13 cellular contexts compared by ENCODE assay signal in genomic region chr17:180380-181212, GRCh38. TPM values are rescaled to one million over a fixed set of nuclear protein-coding genes. Genes with fewer than 3 reads are reported as not detected.
A peak's percentile ranks its signal among the peaks of the same experiment; 100 is the strongest.
DNase-seq lines count a peak whose midpoint lies in the region; ATAC-seq and TF ChIP-seq lines count a peak whose summit lies in the region.
"Had no signal": no experiment of that assay in that cellular context is flagged by ENCODE, and none has a peak within 500 bp of the region (broad histone marks: within the 10 kb centered on the region; RNA-seq: fewer than 3 reads in every experiment).

No MANE protein-coding gene starts in this region.

- H3K36me3 ChIP-seq in HAP-1 (replicated peaks): no peaks in the 10 kb centered on the region
- no peaks in the 10 kb centered on the region for H3K36me3 ChIP-seq in body of pancreas (replicated peaks in 1 of 2; ENCODE audit: insufficient read depth in 1 of 2, low read depth in 2 of 2)
- no peaks in the 10 kb centered on the region for H3K36me3 ChIP-seq in sigmoid colon

- H3K27ac ChIP-seq in body of pancreas: peak overlapping the region; percentile 29 to 74 (median 48)
- H3K27ac ChIP-seq in sigmoid colon: peak overlapping the region; percentile 47 to 64 (median 56)

- no peak overlapping the region for H3K4me3 Mint-ChIP-seq in activated CD4-positive, alpha-beta memory T cell treated with anti-CD3 and anti-CD28 coated beads, Interleukin-2, amount 10 ng/mL, durations not matched to agents 7 days and 5 days
- H3K4me3 Mint-ChIP-seq: activated CD4-positive, alpha-beta memory T cell treated with anti-CD3 and anti-CD28 coated beads for 36 hours had no signal

- no peak overlapping the region for H3K27ac Mint-ChIP-seq in activated CD4-positive, alpha-beta memory T cell treated with anti-CD3 and anti-CD28 coated beads, Interleukin-2, amount 10 ng/mL, durations not matched to agents 7 days and 5 days
- H3K27ac Mint-ChIP-seq: activated CD4-positive, alpha-beta memory T cell treated with anti-CD3 and anti-CD28 coated beads for 36 hours; naive B cell had no signal

- H3K4me1 Mint-ChIP-seq in activated CD4-positive, alpha-beta memory T cell treated with anti-CD3 and anti-CD28 coated beads, Interleukin-2, amount 10 ng/mL, durations not matched to agents 7 days and 5 days: peaks cover 7% of the 10 kb centered on the region

- peaks cover 47% of the 10 kb centered on the region for H3K27me3 Mint-ChIP-seq in activated CD4-positive, alpha-beta memory T cell treated with anti-CD3 and anti-CD28 coated beads, Interleukin-2, amount 10 ng/mL, durations not matched to agents 7 days and 5 days

- TF ChIP-seq CTCF in body of pancreas (IDR thresholded peaks at IDR 0.05) (no peak), sigmoid colon (IDR thresholded peaks at IDR 0.05) (no peak)

- no peak for TF ChIP-seq EP300 in sigmoid colon (IDR thresholded peaks at IDR 0.05)

- no peaks in the 10 kb centered on the region for H3K36me3 Mint-ChIP-seq in activated CD4-positive, alpha-beta memory T cell treated with anti-CD3 and anti-CD28 coated beads, Interleukin-2, amount 10 ng/mL, durations not matched to agents 7 days and 5 days (ENCODE audit: low read depth)
- H3K36me3 Mint-ChIP-seq: activated CD4-positive, alpha-beta memory T cell treated with anti-CD3 and anti-CD28 coated beads for 36 hours; naive B cell had no signal

- intact Hi-C loops in body of pancreas (cut with DNase I): no loop called here
- intact Hi-C loops in sigmoid colon (cut with DNase I): no loop called here

- H3K27me3 ChIP-seq in HAP-1 (ENCODE audit: low read depth): peaks cover 35% of the 10 kb centered on the region
- H3K27me3 ChIP-seq in body of pancreas: no peaks in the 10 kb centered on the region
- H3K27me3 ChIP-seq in sigmoid colon: peaks cover 14 to 68% (median 39%) of the 10 kb centered on the region in 3 donors

- WGBS in body of pancreas, 2 donors: 2% methylated on average over 31 of the region's 109 CpGs; no CpG with 5 or more reads in 1 of the 2 donors
- WGBS in sigmoid colon, 2 donors: 2% methylated on average over 109 of the region's 109 CpGs

- H3K4me3 ChIP-seq in HAP-1: peak overlapping the region; percentile 23
- peak overlapping the region in 1 of 2 donors; percentile 47 for H3K4me3 ChIP-seq in body of pancreas
- H3K4me3 ChIP-seq in sigmoid colon: peak overlapping the region in 3 of 4 donors; percentile 32 to 49 (median 45)

- H3K4me1 ChIP-seq in HAP-1 (peaks cover 16% of the 10 kb centered on the region), body of pancreas (peaks cover 51% of the 10 kb centered on the region), sigmoid colon (peaks cover 0 to 21% (median 17%) of the 10 kb centered on the region in 4 donors)

- H3K9me3 ChIP-seq in HAP-1: no peaks in the 10 kb centered on the region
- H3K9me3 ChIP-seq in body of pancreas: no peaks in the 10 kb centered on the region
- no peaks in the 10 kb centered on the region for H3K9me3 ChIP-seq in sigmoid colon

- CTCF ChIA-PET in activated CD4-positive, alpha-beta memory T cell treated with anti-CD3 and anti-CD28 coated beads, Interleukin-2, amount 10 ng/mL, durations not matched to agents 7 days and 5 days (lab: Charles Lee): no interaction called here

- H3K9me3 Mint-ChIP-seq in activated CD4-positive, alpha-beta memory T cell treated with anti-CD3 and anti-CD28 coated beads, Interleukin-2, amount 10 ng/mL, durations not matched to agents 7 days and 5 days: no peaks in the 10 kb centered on the region
- H3K9me3 Mint-ChIP-seq: activated CD4-positive, alpha-beta memory T cell treated with anti-CD3 and anti-CD28 coated beads for 36 hours had no signal

- in situ Hi-C loops in HAP-1 (cut with MboI; ENCODE audit: low sequenced_read_pairs): no loop called here

- POLR2A ChIA-PET in activated CD4-positive, alpha-beta memory T cell treated with anti-CD3 and anti-CD28 coated beads, Interleukin-2, amount 10 ng/mL, durations not matched to agents 7 days and 5 days (lab: Charles Lee): no interaction called here

- DNase-seq in HAP-1 (ENCODE audit: low spot score in 2 of 2) (peak in 1 of 2 experiments; percentile 46), body of pancreas (peak in 2 of 4 donors; percentile 45 to 55), iPS-NIHi11 (ENCODE audit: low spot score) (peak; percentile 74), sigmoid colon (no peak), NCI-H1694 (lab: John Stamatoyannopoulos, UW) (no peak), cortex of kidney (lab: John Stamatoyannopoulos, UW) (no peak)
- no peak for DNase-seq in activated CD8-positive, alpha-beta memory T cell treated with anti-CD3 and anti-CD28 coated beads, Interleukin-2, amount 50 U/mL, for 4 hours
- no peak for DNase-seq in activated CD4-positive, alpha-beta memory T cell treated with anti-CD3 and anti-CD28 coated beads, Interleukin-2, amount 10 ng/mL, durations not matched to agents 7 days and 5 days
- DNase-seq: DMS79 treated with DMSO at 0.1 percent for 48 hours, naive B cell, NCI-H2081 treated with DMSO at 0.1 percent for 48 hours had no signal

- TF ChIP-seq POLR2A in body of pancreas (IDR thresholded peaks at IDR 0.05): peak; percentile 9 to 15 (median 10)
- no peak for TF ChIP-seq POLR2A in sigmoid colon (IDR thresholded peaks at IDR 0.05)

- ATAC-seq in body of pancreas: peak; percentile 8

RNA-seq across cellular contexts. Expression of gene DOC2B, which starts 0.9 kb away (rescaled TPM):
- total RNA-seq in body of pancreas (10 to 100 TPM; 20.0 to 22.4 TPM), sigmoid colon (10 to 100 TPM in 1 of 4 donors, 1 to 10 TPM in 3; 2.5 to 12.5 (median 6.9) TPM)
- 1 to 10 TPM in 2 of 3 donors, under 1 TPM in 1; 0.46 to 7.4 (median 1.2) TPM for polyA plus RNA-seq in sigmoid colon
- not detected for total RNA-seq in activated CD4-positive, alpha-beta memory T cell treated with anti-CD3 and anti-CD28 coated beads, Interleukin-2, amount 10 ng/mL, durations not matched to agents 7 days and 5 days

RNA-seq across cellular contexts. Expression of gene SCGB1C2, which starts 43.2 kb away (rescaled TPM):
- not detected for total RNA-seq in body of pancreas
- not detected for total RNA-seq in sigmoid colon
- not detected for polyA plus RNA-seq in sigmoid colon
- total RNA-seq in activated CD4-positive, alpha-beta memory T cell treated with anti-CD3 and anti-CD28 coated beads, Interleukin-2, amount 10 ng/mL, durations not matched to agents 7 days and 5 days: not detected
- total RNA-seq: activated CD4-positive, alpha-beta memory T cell treated with anti-CD3 and anti-CD28 coated beads for 36 hours; SK-MEL-5 had no signal

Comparison
In these comparisons a context has a peak if more than half of its experiments do, and no peak if none do; other contexts are left out.
1. POLR2A ChIP-seq: peak in body of pancreas (3 of 3); none in sigmoid colon (0 of 2).